Comparison of ENCODE assay signal across 18 cellular contexts in the genomic region with DNA sequence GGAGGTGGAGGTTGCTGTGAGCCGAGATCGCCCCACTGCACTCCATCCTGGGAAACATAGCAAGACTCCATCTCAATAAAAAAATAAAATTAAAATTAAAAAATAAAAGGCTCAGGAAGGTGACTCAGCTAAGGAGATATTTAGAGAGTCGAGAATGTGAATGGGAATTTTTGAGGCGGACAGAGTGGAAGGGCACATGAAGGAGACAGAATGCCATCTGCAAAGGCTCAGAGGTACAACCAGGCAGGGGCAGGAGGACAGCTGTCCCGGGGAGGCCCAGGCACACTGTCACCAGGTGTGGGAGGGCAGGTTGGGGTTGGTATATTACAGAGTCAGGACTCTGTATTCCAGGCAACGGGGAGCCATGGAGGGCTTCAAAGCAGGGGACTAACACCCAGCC.
"Had no signal": no experiment of that assay in that cellular context is flagged by ENCODE, and none has a peak within 500 bp of the region (broad histone marks: within the 10 kb centered on the region; RNA-seq: fewer than 3 reads in every experiment).

No MANE protein-coding gene starts in this region.

- DNase-seq: dermis blood vessel endothelial cell; dorsolateral prefrontal cortex; effector CD4-positive, alpha-beta T cell; effector memory CD4-positive, alpha-beta T cell; foreskin keratinocyte; heart left ventricle; hypothalamus; immature natural killer cell; left cardiac atrium; left lung; left ventricle myocardium superior; lower lobe of right lung; mesenchymal stem cell; mucosa of descending colon had no signal

- H3K4me1 ChIP-seq: esophagus muscularis mucosa, foreskin keratinocyte, gastroesophageal sphincter, left lung, lower lobe of right lung had no signal

- H2AFZ ChIP-seq: hepatocyte had no signal

- H3K4me3 ChIP-seq: coronary artery, dorsolateral prefrontal cortex, esophagus muscularis mucosa, gastroesophageal sphincter, heart left ventricle, hepatocyte, left lung, lower lobe of right lung, mucosa of descending colon had no signal

- H3K36me3 ChIP-seq: esophagus muscularis mucosa, heart left ventricle, left lung, lower lobe of right lung had no signal

- H3K9me3 ChIP-seq: esophagus muscularis mucosa, gastroesophageal sphincter, heart left ventricle, left lung, lower lobe of right lung, mucosa of descending colon had no signal

- H3K27me3 ChIP-seq: dorsolateral prefrontal cortex had no signal

- H3K4me2 ChIP-seq: hepatocyte had no signal

- H3K27ac ChIP-seq: coronary artery, dorsolateral prefrontal cortex, esophagus muscularis mucosa, foreskin keratinocyte, gastroesophageal sphincter, heart left ventricle, hepatocyte, left lung, lower lobe of right lung had no signal
